ENCODE assay signal across 2 cellular contexts in genomic region chr4:102993985-102994384, GRCh38. TPM values are rescaled to one million over a fixed set of nuclear protein-coding genes. Genes with fewer than 3 reads are reported as not detected.
"Had no signal": no experiment of that assay in that cellular context is flagged by ENCODE, and none has a peak within 500 bp of the region (broad histone marks: within the 10 kb centered on the region; RNA-seq: fewer than 3 reads in every experiment).

No MANE protein-coding gene starts in this region.

RNA-seq across cellular contexts. Expression of gene SLC9B1, which starts 25.5 kb away (rescaled TPM):
- total RNA-seq: HT-29, HT1080 had no signal
